Comparison of ENCODE assay signal across 8 cellular contexts in genomic region chr1:154870117-154870571, GRCh38. TPM values are rescaled to one million over a fixed set of nuclear protein-coding genes. Genes with fewer than 3 reads are reported as not detected.
DNase-seq lines count a peak whose midpoint lies in the region; ATAC-seq and TF ChIP-seq lines count a peak whose summit lies in the region.

Gene KCNN3 (minus strand): TSS chr1:154870281. CDS start chr1:154869964, 317 bp downstream.

- no peak within 1 kb of the TSS for H2BK120ac ChIP-seq in trophoblast cell (ENCODE audit: insufficient read depth, low read length, poor library complexity)

- no peaks in the 10 kb centered on the region for H3K79me1 ChIP-seq in trophoblast cell (ENCODE audit: low read length)

- WGBS in trophoblast cell (ENCODE audit: extremely low coverage, insufficient coverage, insufficient read length): no CpG with 5 or more reads among the region's 17 CpGs

- H3K23ac ChIP-seq in trophoblast cell (ENCODE audit: low read length): no peak within 1 kb of the TSS

- no peak within 1 kb of the TSS for H3K4ac ChIP-seq in trophoblast cell (ENCODE audit: low read depth, low read length)

- CTCF ChIA-PET in HEK293 (lab: Yijun Ruan, JAX): interaction anchor here (0.5 to 2.3 kb wide), 7 partner anchors 8 to 945 kb away, joined by 3 to 11 read pairs (median 3); no protein-coding TSS in a partner anchor

- H3K4me1 ChIP-seq in HEK293 (ENCODE audit: control insufficient read depth, insufficient read depth, low read length) (peaks cover 5% of the 10 kb centered on the region), cardiac muscle cell (ENCODE audit: low read depth) (no peaks in the 10 kb centered on the region), trophoblast cell (ENCODE audit: control insufficient read depth in 1 of 2, insufficient read depth in 2 of 2, low read length in 2 of 2) (peaks cover 2% of the 10 kb centered on the region in 2 experiments)

- peaks cover 41% of the 10 kb centered on the region for H3K27me3 Mint-ChIP-seq in activated naive CD8-positive, alpha-beta T cell treated with anti-CD3 and anti-CD28 coated beads, Interleukin-2, amount 10 ng/mL, durations not matched to agents 7 days and 5 days
- H3K27me3 Mint-ChIP-seq in type B pancreatic cell: peaks cover 39% of the 10 kb centered on the region

- H3K27ac Mint-ChIP-seq in activated naive CD8-positive, alpha-beta T cell treated with anti-CD3 and anti-CD28 coated beads, Interleukin-2, amount 10 ng/mL, durations not matched to agents 7 days and 5 days: no peak within 1 kb of the TSS
- H3K27ac Mint-ChIP-seq in type B pancreatic cell: peak within 1 kb of the TSS; percentile 59

- H3K18ac ChIP-seq in trophoblast cell (ENCODE audit: low read length): no peak within 1 kb of the TSS

- no peak within 1 kb of the TSS for H3K4me3 Mint-ChIP-seq in activated naive CD8-positive, alpha-beta T cell treated with anti-CD3 and anti-CD28 coated beads, Interleukin-2, amount 10 ng/mL, durations not matched to agents 7 days and 5 days
- H3K4me3 Mint-ChIP-seq in type B pancreatic cell: peak within 1 kb of the TSS; percentile 87

- no peaks in the 10 kb centered on the region for H3K36me3 ChIP-seq in HEK293 (ENCODE audit: control insufficient read depth in 2 of 2, insufficient read depth in 1 of 2, low read length in 2 of 2)
- no peaks in the 10 kb centered on the region for H3K36me3 ChIP-seq in cardiac muscle cell
- H3K36me3 ChIP-seq in trophoblast cell (ENCODE audit: control insufficient read depth in 1 of 2, insufficient read depth in 2 of 2, low read length in 2 of 2): no peaks in the 10 kb centered on the region

- H2AK5ac ChIP-seq in trophoblast cell (ENCODE audit: low read length): no peak within 1 kb of the TSS

- no peaks in the 10 kb centered on the region for H3K79me2 ChIP-seq in trophoblast cell (ENCODE audit: control insufficient read depth, insufficient read depth, low read length, poor library complexity)

- no peak within 1 kb of the TSS for H4K8ac ChIP-seq in trophoblast cell (ENCODE audit: low read depth, low read length)

- POLR2A ChIA-PET in HEK293 (lab: Yijun Ruan, JAX): interaction anchor here (0.6 to 1.3 kb wide), 6 partner anchors 8 to 103 kb away, joined by 3 to 6 read pairs (median 4); partner anchors contain the start of gene PMVK
- POLR2A ChIA-PET in activated naive CD8-positive, alpha-beta T cell treated with anti-CD3 and anti-CD28 coated beads, Interleukin-2, amount 10 ng/mL, durations not matched to agents 7 days and 5 days (lab: Charles Lee): interaction anchor here (0.9 kb wide), 1 partner anchor 9 kb away, joined by 7 read pairs; no protein-coding TSS in a partner anchor

- H3K27ac ChIP-seq in HEK293 (ENCODE audit: extremely low read depth, low read depth, low read length) (no peak within 1 kb of the TSS), cardiac muscle cell (no peak within 1 kb of the TSS), trophoblast cell (ENCODE audit: low read depth, low read length) (no peak within 1 kb of the TSS)

- H3K9me3 ChIP-seq in HEK293 (ENCODE audit: control insufficient read depth, insufficient read depth, low read depth, low read length) (no peaks in the 10 kb centered on the region), cardiac muscle cell (ENCODE audit: low read depth) (no peaks in the 10 kb centered on the region), trophoblast cell (ENCODE audit: insufficient read depth, low read depth, low read length) (no peaks in the 10 kb centered on the region)

- H2AFZ ChIP-seq in trophoblast cell (ENCODE audit: insufficient read depth, low read length, poor library complexity): peak within 1 kb of the TSS; percentile 62

- DNase-seq in GM03348 (ENCODE audit: low spot score): peak; percentile 96
- DNase-seq in MV-4-11 (lab: John Stamatoyannopoulos, UW): peak; percentile 73
- DNase-seq in SK-N-DZ (ENCODE audit: low spot score): peak; percentile 95
- DNase-seq in activated naive CD8-positive, alpha-beta T cell treated with anti-CD3 and anti-CD28 coated beads, Interleukin-2, amount 10 ng/mL, durations not matched to agents 7 days and 5 days: peak; percentile 84
- peak; percentile 94 to 97 for DNase-seq in cardiac muscle cell (ENCODE audit: low read depth in 1 of 2, low spot score in 1 of 2)
- DNase-seq in trophoblast cell: peak; percentile 70 to 75
- DNase-seq in type B pancreatic cell (ENCODE audit: extremely low spot score, unreplicated experiment): peak; percentile 93

- peak within 1 kb of the TSS; percentile 14 for H3K4me2 ChIP-seq in trophoblast cell (ENCODE audit: low read length)

- H3K36me3 Mint-ChIP-seq in activated naive CD8-positive, alpha-beta T cell treated with anti-CD3 and anti-CD28 coated beads, Interleukin-2, amount 10 ng/mL, durations not matched to agents 7 days and 5 days: no peaks in the 10 kb centered on the region
- H3K36me3 Mint-ChIP-seq in type B pancreatic cell: no peaks in the 10 kb centered on the region

- H3K14ac ChIP-seq in trophoblast cell (ENCODE audit: low read length): no peak within 1 kb of the TSS

- no peak for TF ChIP-seq CTCF in HEK293 (tag by site-specific recombination; IDR thresholded peaks at IDR 0.05)
- TF ChIP-seq CTCF in cardiac muscle cell (IDR thresholded peaks at IDR 0.05; ENCODE audit: low read depth, low read length): no peak
- TF ChIP-seq CTCF in type B pancreatic cell (conservative IDR thresholded peaks at IDR 0.05): no peak

- no peak within 1 kb of the TSS for H2BK12ac ChIP-seq in trophoblast cell (ENCODE audit: low read length)

- H3K4me3 ChIP-seq in HEK293 (ENCODE audit: low read depth, low read length): no peak within 1 kb of the TSS; the same call in 1 of the 2 replicates
- H3K4me3 ChIP-seq in cardiac muscle cell: peak within 1 kb of the TSS; percentile 6
- H3K4me3 ChIP-seq in trophoblast cell (ENCODE audit: low read depth, low read length): no peak within 1 kb of the TSS

- H3K27me3 ChIP-seq in cardiac muscle cell (peaks cover 36% of the 10 kb centered on the region), trophoblast cell (ENCODE audit: insufficient read depth, low read length) (peaks cover 4% of the 10 kb centered on the region)

- H4K91ac ChIP-seq in trophoblast cell (ENCODE audit: low read depth, low read length): no peak within 1 kb of the TSS

- H2BK5ac ChIP-seq in trophoblast cell (ENCODE audit: low read depth, low read length, poor library complexity): no peak within 1 kb of the TSS

- peaks cover 21% of the 10 kb centered on the region for H3K4me1 Mint-ChIP-seq in activated naive CD8-positive, alpha-beta T cell treated with anti-CD3 and anti-CD28 coated beads, Interleukin-2, amount 10 ng/mL, durations not matched to agents 7 days and 5 days
- H3K4me1 Mint-ChIP-seq in type B pancreatic cell (ENCODE audit: unreplicated experiment): peaks cover 46% of the 10 kb centered on the region

- peak; percentile 91 for ATAC-seq in activated naive CD8-positive, alpha-beta T cell treated with anti-CD3 and anti-CD28 coated beads, Interleukin-2, amount 10 ng/mL, durations not matched to agents 7 days and 5 days (ENCODE audit: low read depth)

- no peaks in the 10 kb centered on the region for H3K9me3 Mint-ChIP-seq in activated naive CD8-positive, alpha-beta T cell treated with anti-CD3 and anti-CD28 coated beads, Interleukin-2, amount 10 ng/mL, durations not matched to agents 7 days and 5 days
- H3K9me3 Mint-ChIP-seq in type B pancreatic cell: no peaks in the 10 kb centered on the region

- no peak within 1 kb of the TSS for H4K12ac ChIP-seq in trophoblast cell (ENCODE audit: low read depth, low read length)

- H3K9ac ChIP-seq in trophoblast cell (ENCODE audit: low read length): no peak within 1 kb of the TSS

TF ChIP-seq in HEK293, 187 proteins besides CTCF, POLR2A, EP300 and RAD21 (continues in another document):
- TF ChIP-seq HOXC10 (CRISPR knock-in tag; IDR thresholded peaks at IDR 0.05) (no peak), ZBTB10 (tag by site-specific recombination; IDR thresholded peaks at IDR 0.05) (no peak), SP3 (tag by site-specific recombination; IDR thresholded peaks at IDR 0.05) (peak; percentile 97), GLIS1 (tag by site-specific recombination; IDR thresholded peaks at IDR 0.05) (peak; percentile 27; the same call in 1 of the 2 replicates), AEBP2 (tag by site-specific recombination; IDR thresholded peaks at IDR 0.05; ENCODE audit: borderline replicate concordance) (no peak)

RNA-seq across cellular contexts. Expression of gene KCNN3, which starts in this region (rescaled TPM):
- polyA plus RNA-seq in SK-N-DZ (2014; cell fraction: cytosol; rRNA removed): not detected in 2 replicates
- not detected in 2 replicates for polyA plus RNA-seq in SK-N-DZ (2014; cell fraction: nucleus; rRNA removed)
- under 1 TPM in 1 of 2 experiments, not detected in 1; 0.06 TPM for total RNA-seq in activated naive CD8-positive, alpha-beta T cell treated with anti-CD3 and anti-CD28 coated beads, Interleukin-2, amount 10 ng/mL, durations not matched to agents 7 days and 5 days
- total RNA-seq in cardiac muscle cell: 0.81 and 1.5 TPM in 2 replicates
- 1.1 and 2.9 TPM in 2 replicates for polyA plus RNA-seq in cardiac muscle cell
- 0.06 and 0.08 TPM in 2 replicates for polyA plus RNA-seq in trophoblast cell (2013)
- total RNA-seq in type B pancreatic cell (ENCODE audit: low replicate concordance): 0.45 and 3.8 TPM in 2 replicates

Comparison
In these comparisons a context has a peak if more than half of its experiments do, and no peak if none do; other contexts are left out.
1. Peak in DNase-seq and ATAC-seq in activated naive CD8-positive, alpha-beta T cell treated with anti-CD3 and anti-CD28 coated beads, Interleukin-2, amount 10 ng/mL, durations not matched to agents 7 days and 5 days; RNA of the gene not detected or under 1 TPM.